In genomic region chr1:223774133-223774811, GRCh38 we compare ENCODE assay signal across 14 cellular contexts.
DNase-seq lines count a peak whose midpoint lies in the region; ATAC-seq and TF ChIP-seq lines count a peak whose summit lies in the region.
"Had no signal": no experiment of that assay in that cellular context is flagged by ENCODE, and none has a peak within 500 bp of the region (broad histone marks: within the 10 kb centered on the region; RNA-seq: fewer than 3 reads in every experiment).

No MANE protein-coding gene starts in this region.

- H3K27ac Mint-ChIP-seq in stimulated activated naive CD8-positive, alpha-beta T cell treated with anti-CD3 and anti-CD28 coated beads, Interleukin-15, Interleukin-2, amounts not matched to agents 100 ng/mL and 50 ng/mL, for 24 hours, result peak overlapping the region; percentile 54
- peak overlapping the region; percentile 50 for H3K27ac Mint-ChIP-seq in activated T-helper 17 cell treated with anti-CD3 and anti-CD28 coated beads, Interleukin-2, amount 50 U/mL, for 72 hours
- H3K27ac Mint-ChIP-seq in immature natural killer cell, result peak overlapping the region in 5 of 6 donors; percentile 10 to 44 (median 23)

- H3K9me3 ChIP-seq in upper lobe of right lung, result no peaks in the 10 kb centered on the region
- H3K9me3 ChIP-seq: BE2C, body of pancreas, SJSA1 had no signal

- H3K4me1 ChIP-seq in upper lobe of right lung, result peaks cover 25% of the 10 kb centered on the region
- H3K4me1 ChIP-seq: BE2C had no signal

- no peaks in the 10 kb centered on the region for H3K9me3 Mint-ChIP-seq in stimulated activated naive CD8-positive, alpha-beta T cell treated with anti-CD3 and anti-CD28 coated beads, Interleukin-15, Interleukin-2, amounts not matched to agents 100 ng/mL and 50 ng/mL, for 24 hours
- no peaks in the 10 kb centered on the region for H3K9me3 Mint-ChIP-seq in activated T-helper 17 cell treated with anti-CD3 and anti-CD28 coated beads, Interleukin-2, amount 50 U/mL, for 72 hours
- no peaks in the 10 kb centered on the region for H3K9me3 Mint-ChIP-seq in immature natural killer cell

- H3K27ac ChIP-seq in upper lobe of right lung, result no peak overlapping the region
- H3K27ac ChIP-seq: body of pancreas, SJSA1 had no signal

- H3K4me1 Mint-ChIP-seq in stimulated activated naive CD8-positive, alpha-beta T cell treated with anti-CD3 and anti-CD28 coated beads, Interleukin-15, Interleukin-2, amounts not matched to agents 100 ng/mL and 50 ng/mL, for 24 hours (ENCODE audit: low read depth), result peaks cover 50% of the 10 kb centered on the region
- H3K4me1 Mint-ChIP-seq in activated T-helper 17 cell treated with anti-CD3 and anti-CD28 coated beads, Interleukin-2, amount 50 U/mL, for 72 hours, result peaks cover 38% of the 10 kb centered on the region
- H3K4me1 Mint-ChIP-seq in immature natural killer cell, result peaks cover 13 to 18% of the 10 kb centered on the region in 2 donors

- H3K36me3 ChIP-seq in upper lobe of right lung, result peaks cover 92% of the 10 kb centered on the region

- no peaks in the 10 kb centered on the region for H3K27me3 ChIP-seq in upper lobe of right lung
- H3K27me3 ChIP-seq: BE2C, body of pancreas, SJSA1 had no signal

- no peak for ATAC-seq in stimulated activated naive CD8-positive, alpha-beta T cell treated with anti-CD3 and anti-CD28 coated beads, Interleukin-15, Interleukin-2, amounts not matched to agents 100 U/mL and 50 U/mL, for 24 hours
- ATAC-seq in activated T-helper 17 cell treated with anti-CD3 and anti-CD28 coated beads, Interleukin-2, amount 50 U/mL, for 72 hours (replicated peaks), result peak; percentile 25
- ATAC-seq in GM21737 (IDR thresholded peaks at IDR 0.05; ENCODE audit: unreplicated experiment), result no peak
- no peak for ATAC-seq in upper lobe of right lung
- no peak for ATAC-seq in GM21526 (IDR thresholded peaks at IDR 0.05; ENCODE audit: low FRiP score, unreplicated experiment)
- ATAC-seq: body of pancreas had no signal

- intact Hi-C loops in upper lobe of right lung (cut with DNase I), result no loop called here

- no peak for TF ChIP-seq CTCF in upper lobe of right lung (IDR thresholded peaks at IDR 0.05)

- no peak overlapping the region for H3K4me3 ChIP-seq in upper lobe of right lung
- H3K4me3 ChIP-seq: body of pancreas, SJSA1 had no signal

- H3K27me3 Mint-ChIP-seq in stimulated activated naive CD8-positive, alpha-beta T cell treated with anti-CD3 and anti-CD28 coated beads, Interleukin-15, Interleukin-2, amounts not matched to agents 100 ng/mL and 50 ng/mL, for 24 hours, result no peaks in the 10 kb centered on the region
- H3K27me3 Mint-ChIP-seq in activated T-helper 17 cell treated with anti-CD3 and anti-CD28 coated beads, Interleukin-2, amount 50 U/mL, for 72 hours, result no peaks in the 10 kb centered on the region
- peaks cover 2 to 5% (median 4%) of the 10 kb centered on the region in 3 donors for H3K27me3 Mint-ChIP-seq in immature natural killer cell (ENCODE audit: low read depth in 3 of 3)

- DNase-seq in stimulated activated naive CD8-positive, alpha-beta T cell treated with anti-CD3 and anti-CD28 coated beads, Interleukin-15, Interleukin-2, amounts not matched to agents 100 U/mL and 50 U/mL, for 24 hours, result no peak
- DNase-seq in immature natural killer cell (no peak), ureter (ENCODE audit: low spot score) (peak; percentile 32), upper lobe of right lung (no peak)
- DNase-seq: BE2C; body of pancreas; glutamatergic neuron; GOT3; stimulated activated CD4-positive, alpha-beta T cell treated with anti-CD3 and anti-CD28 coated beads, Interleukin-2, amount 100 ng/mL, for 48 hours had no signal

- H3K36me3 Mint-ChIP-seq in stimulated activated naive CD8-positive, alpha-beta T cell treated with anti-CD3 and anti-CD28 coated beads, Interleukin-15, Interleukin-2, amounts not matched to agents 100 ng/mL and 50 ng/mL, for 24 hours (ENCODE audit: low read depth), result peaks cover 71% of the 10 kb centered on the region
- H3K36me3 Mint-ChIP-seq in activated T-helper 17 cell treated with anti-CD3 and anti-CD28 coated beads, Interleukin-2, amount 50 U/mL, for 72 hours (ENCODE audit: low read depth), result peaks cover 97% of the 10 kb centered on the region
- peaks cover 21 to 53% (median 34%) of the 10 kb centered on the region in 3 donors for H3K36me3 Mint-ChIP-seq in immature natural killer cell

- no peak overlapping the region for H3K4me3 Mint-ChIP-seq in stimulated activated naive CD8-positive, alpha-beta T cell treated with anti-CD3 and anti-CD28 coated beads, Interleukin-15, Interleukin-2, amounts not matched to agents 100 ng/mL and 50 ng/mL, for 24 hours
- H3K4me3 Mint-ChIP-seq in activated T-helper 17 cell treated with anti-CD3 and anti-CD28 coated beads, Interleukin-2, amount 50 U/mL, for 72 hours, result no peak overlapping the region
- no peak overlapping the region for H3K4me3 Mint-ChIP-seq in immature natural killer cell
